In the genomic region with DNA sequence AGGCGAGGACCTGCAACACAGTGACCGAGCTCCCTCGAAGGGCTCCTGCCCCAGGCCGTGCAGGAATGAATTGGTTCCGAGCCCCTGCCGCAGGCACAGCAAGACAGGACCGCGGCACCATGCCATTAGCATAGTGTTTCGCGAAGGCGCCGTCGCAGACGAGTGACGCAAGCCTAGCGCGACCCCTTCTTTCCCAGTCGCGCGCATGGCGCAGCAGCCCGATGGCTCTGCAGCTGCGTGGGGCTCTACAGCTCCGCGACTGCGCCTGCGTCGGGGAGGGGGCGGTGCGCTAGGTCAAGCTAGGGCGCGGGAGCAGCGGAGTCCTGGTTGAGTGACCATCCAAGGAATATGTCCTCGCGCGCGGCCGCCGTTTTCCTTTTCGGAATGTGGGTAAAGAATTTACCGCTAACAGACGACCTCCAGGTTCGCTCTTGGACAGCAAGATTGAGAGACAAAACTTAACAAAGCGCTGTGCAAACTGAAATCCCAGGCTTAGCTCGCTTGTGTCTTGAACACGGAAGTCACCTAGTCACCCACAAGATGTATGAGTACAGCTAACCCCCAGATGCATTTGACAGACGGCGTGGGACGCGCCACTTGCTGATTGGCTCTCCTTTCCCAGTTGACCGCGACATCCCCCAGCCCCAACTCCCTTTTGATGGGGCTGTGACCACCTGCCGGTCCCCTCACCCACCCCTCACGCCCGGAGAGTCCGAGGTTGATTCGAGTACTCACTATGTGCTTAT, we compare ENCODE assay signal across 1 cellular context.
TF ChIP-seq lines count a peak whose summit lies in the region.

Gene TRMT61B (minus strand): TSS at position 164 of the 746 bp plus-strand sequence. CDS start 32 bp downstream, at position 132.

TF ChIP-seq in HepG2, 621 proteins besides CTCF, POLR2A, EP300 and RAD21 (continued from another document and continues in another):
- TF ChIP-seq ZNF407 (CRISPR knock-in tag; IDR thresholded peaks at IDR 0.05; ENCODE audit: not compliant biosample characterization) (no peak), CREM (IDR thresholded peaks at IDR 0.05) (peak; percentile 100), CREM (CRISPR knock-in tag; IDR thresholded peaks at IDR 0.05) (peak; percentile 100), ZNF749 (CRISPR knock-in tag; IDR thresholded peaks at IDR 0.05; ENCODE audit: borderline replicate concordance) (peak; percentile 96), HMGA1 (CRISPR knock-in tag; conservative IDR thresholded peaks at IDR 0.05) (no peak), PRDM10 (CRISPR knock-in tag; IDR thresholded peaks at IDR 0.05; ENCODE audit: low read depth) (peak; percentile 83), BRD4 (CRISPR knock-in tag; IDR thresholded peaks at IDR 0.05) (peak; percentile 83), NFKB2 (CRISPR knock-in tag; IDR thresholded peaks at IDR 0.05; ENCODE audit: borderline replicate concordance) (peak; percentile 87; the same call in 1 of the 2 replicates), ZNF282 (IDR thresholded peaks at IDR 0.05; ENCODE audit: partially characterized antibody) (no peak), MXD4 (CRISPR knock-in tag; IDR thresholded peaks at IDR 0.05) (peak; percentile 99), DR1 (CRISPR knock-in tag; IDR thresholded peaks at IDR 0.05) (peak; percentile 91), RARG (CRISPR knock-in tag; IDR thresholded peaks at IDR 0.05; ENCODE audit: low read depth) (0 out of 2 replicates have a peak, but pooled peaks have one; percentile 55), ZNF83 (CRISPR knock-in tag; IDR thresholded peaks at IDR 0.05; ENCODE audit: borderline replicate concordance) (no peak; the same call in 1 of the 2 replicates), SAP130 (CRISPR knock-in tag; IDR thresholded peaks at IDR 0.05; ENCODE audit: low read depth) (peak; percentile 100), HOXA3 (CRISPR knock-in tag; IDR thresholded peaks at IDR 0.05) (peak; percentile 100), RBM39 (IDR thresholded peaks at IDR 0.05; ENCODE audit: low read depth, low read length, poor library complexity, severe bottlenecking) (peak; percentile 63), KAT2B (IDR thresholded peaks at IDR 0.05; ENCODE audit: borderline replicate concordance, low read depth, low read length) (no peak), CHD2 (IDR thresholded peaks at IDR 0.05; ENCODE audit: low read depth, low read length) (no peak), YEATS2 (CRISPR knock-in tag; IDR thresholded peaks at IDR 0.05; ENCODE audit: borderline replicate concordance) (peak; percentile 99), GATAD1 (CRISPR knock-in tag; IDR thresholded peaks at IDR 0.05) (peak; percentile 100), ZNF432 (CRISPR knock-in tag; IDR thresholded peaks at IDR 0.05; ENCODE audit: borderline replicate concordance) (no peak), TAF1 (CRISPR knock-in tag; IDR thresholded peaks at IDR 0.05) (peak; percentile 95), ZFP1 (CRISPR knock-in tag; IDR thresholded peaks at IDR 0.05) (peak; percentile 96), ZNF343 (CRISPR knock-in tag; IDR thresholded peaks at IDR 0.05) (no peak), ZNF737 (CRISPR knock-in tag; IDR thresholded peaks at IDR 0.05; ENCODE audit: borderline replicate concordance) (no peak), ZNF256 (CRISPR knock-in tag; conservative IDR thresholded peaks at IDR 0.05) (peak; percentile 77; the same call in 1 of the 2 replicates), BHLHE40 (IDR thresholded peaks at IDR 0.05; ENCODE audit: low read length) (no peak), ZNF326 (CRISPR knock-in tag; IDR thresholded peaks at IDR 0.05; ENCODE audit: borderline replicate concordance) (peak; percentile 78; the same call in 1 of the 2 replicates), ZNF33B (CRISPR knock-in tag; IDR thresholded peaks at IDR 0.05) (peak; percentile 81)
- TF ChIP-seq, protein P1, sequence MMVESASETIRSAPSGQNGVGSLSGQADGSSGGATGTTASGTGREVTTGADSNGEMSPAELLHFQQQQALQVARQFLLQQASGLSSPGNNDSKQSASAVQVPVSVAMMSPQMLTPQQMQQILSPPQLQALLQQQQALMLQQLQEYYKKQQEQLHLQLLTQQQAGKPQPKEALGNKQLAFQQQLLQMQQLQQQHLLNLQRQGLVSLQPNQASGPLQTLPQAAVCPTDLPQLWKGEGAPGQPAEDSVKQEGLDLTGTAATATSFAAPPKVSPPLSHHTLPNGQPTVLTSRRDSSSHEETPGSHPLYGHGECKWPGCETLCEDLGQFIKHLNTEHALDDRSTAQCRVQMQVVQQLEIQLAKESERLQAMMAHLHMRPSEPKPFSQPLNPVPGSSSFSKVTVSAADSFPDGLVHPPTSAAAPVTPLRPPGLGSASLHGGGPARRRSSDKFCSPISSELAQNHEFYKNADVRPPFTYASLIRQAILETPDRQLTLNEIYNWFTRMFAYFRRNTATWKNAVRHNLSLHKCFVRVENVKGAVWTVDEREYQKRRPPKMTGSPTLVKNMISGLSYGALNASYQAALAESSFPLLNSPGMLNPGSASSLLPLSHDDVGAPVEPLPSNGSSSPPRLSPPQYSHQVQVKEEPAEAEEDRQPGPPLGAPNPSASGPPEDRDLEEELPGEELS (CRISPR knock-in tag; IDR thresholded peaks at IDR 0.05), result peak; percentile 77
- TF ChIP-seq, protein P2, sequence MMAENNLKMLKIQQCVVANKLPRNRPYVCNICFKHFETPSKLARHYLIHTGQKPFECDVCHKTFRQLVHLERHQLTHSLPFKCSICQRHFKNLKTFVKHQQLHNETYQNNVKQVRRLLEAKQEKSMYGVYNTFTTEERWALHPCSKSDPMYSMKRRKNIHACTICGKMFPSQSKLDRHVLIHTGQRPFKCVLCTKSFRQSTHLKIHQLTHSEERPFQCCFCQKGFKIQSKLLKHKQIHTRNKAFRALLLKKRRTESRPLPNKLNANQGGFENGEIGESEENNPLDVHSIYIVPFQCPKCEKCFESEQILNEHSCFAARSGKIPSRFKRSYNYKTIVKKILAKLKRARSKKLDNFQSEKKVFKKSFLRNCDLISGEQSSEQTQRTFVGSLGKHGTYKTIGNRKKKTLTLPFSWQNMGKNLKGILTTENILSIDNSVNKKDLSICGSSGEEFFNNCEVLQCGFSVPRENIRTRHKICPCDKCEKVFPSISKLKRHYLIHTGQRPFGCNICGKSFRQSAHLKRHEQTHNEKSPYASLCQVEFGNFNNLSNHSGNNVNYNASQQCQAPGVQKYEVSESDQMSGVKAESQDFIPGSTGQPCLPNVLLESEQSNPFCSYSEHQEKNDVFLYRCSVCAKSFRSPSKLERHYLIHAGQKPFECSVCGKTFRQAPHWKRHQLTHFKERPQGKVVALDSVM (CRISPR knock-in tag; IDR thresholded peaks at IDR 0.05), result 0 out of 2 replicates have a peak, but pooled peaks have one; percentile 27
- TF ChIP-seq, protein P3, sequence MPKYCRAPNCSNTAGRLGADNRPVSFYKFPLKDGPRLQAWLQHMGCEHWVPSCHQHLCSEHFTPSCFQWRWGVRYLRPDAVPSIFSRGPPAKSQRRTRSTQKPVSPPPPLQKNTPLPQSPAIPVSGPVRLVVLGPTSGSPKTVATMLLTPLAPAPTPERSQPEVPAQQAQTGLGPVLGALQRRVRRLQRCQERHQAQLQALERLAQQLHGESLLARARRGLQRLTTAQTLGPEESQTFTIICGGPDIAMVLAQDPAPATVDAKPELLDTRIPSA (CRISPR knock-in tag; IDR thresholded peaks at IDR 0.05; ENCODE audit: borderline replicate concordance), result no peak; the same call in 1 of the 2 replicates
- TF ChIP-seq, protein P4, sequence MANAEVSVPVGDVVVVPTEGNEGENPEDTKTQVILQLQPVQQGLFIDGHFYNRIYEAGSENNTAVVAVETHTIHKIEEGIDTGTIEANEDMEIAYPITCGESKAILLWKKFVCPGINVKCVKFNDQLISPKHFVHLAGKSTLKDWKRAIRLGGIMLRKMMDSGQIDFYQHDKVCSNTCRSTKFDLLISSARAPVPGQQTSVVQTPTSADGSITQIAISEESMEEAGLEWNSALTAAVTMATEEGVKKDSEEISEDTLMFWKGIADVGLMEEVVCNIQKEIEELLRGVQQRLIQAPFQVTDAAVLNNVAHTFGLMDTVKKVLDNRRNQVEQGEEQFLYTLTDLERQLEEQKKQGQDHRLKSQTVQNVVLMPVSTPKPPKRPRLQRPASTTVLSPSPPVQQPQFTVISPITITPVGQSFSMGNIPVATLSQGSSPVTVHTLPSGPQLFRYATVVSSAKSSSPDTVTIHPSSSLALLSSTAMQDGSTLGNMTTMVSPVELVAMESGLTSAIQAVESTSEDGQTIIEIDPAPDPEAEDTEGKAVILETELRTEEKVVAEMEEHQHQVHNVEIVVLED (CRISPR knock-in tag; IDR thresholded peaks at IDR 0.05; ENCODE audit: borderline replicate concordance), result peak; percentile 92
- TF ChIP-seq, protein P5, sequence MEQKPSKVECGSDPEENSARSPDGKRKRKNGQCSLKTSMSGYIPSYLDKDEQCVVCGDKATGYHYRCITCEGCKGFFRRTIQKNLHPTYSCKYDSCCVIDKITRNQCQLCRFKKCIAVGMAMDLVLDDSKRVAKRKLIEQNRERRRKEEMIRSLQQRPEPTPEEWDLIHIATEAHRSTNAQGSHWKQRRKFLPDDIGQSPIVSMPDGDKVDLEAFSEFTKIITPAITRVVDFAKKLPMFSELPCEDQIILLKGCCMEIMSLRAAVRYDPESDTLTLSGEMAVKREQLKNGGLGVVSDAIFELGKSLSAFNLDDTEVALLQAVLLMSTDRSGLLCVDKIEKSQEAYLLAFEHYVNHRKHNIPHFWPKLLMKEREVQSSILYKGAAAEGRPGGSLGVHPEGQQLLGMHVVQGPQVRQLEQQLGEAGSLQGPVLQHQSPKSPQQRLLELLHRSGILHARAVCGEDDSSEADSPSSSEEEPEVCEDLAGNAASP (CRISPR knock-in tag; IDR thresholded peaks at IDR 0.05; ENCODE audit: borderline replicate concordance), result peak; percentile 94
